9 cellular contexts compared by ENCODE assay signal in the genomic region with DNA sequence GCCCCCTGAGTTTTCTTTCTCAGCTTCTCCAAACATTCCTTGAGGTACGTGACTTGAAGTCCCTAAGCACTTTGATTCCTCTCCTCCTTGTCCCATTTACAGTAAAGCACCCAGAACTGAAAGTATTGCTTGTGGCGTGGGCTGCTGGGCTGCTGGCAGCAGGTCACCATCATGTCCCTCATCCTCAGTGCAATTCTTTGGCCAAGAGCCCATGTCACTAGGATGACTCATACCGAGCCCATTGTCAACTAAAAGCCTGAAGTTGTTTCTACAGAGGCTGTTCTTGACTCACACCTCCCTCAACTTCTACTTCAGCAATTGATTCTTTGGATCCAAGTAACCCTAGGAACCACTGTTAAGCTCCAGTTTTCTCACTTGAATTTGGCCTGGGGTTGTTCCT. TPM values are rescaled to one million over a fixed set of nuclear protein-coding genes. Genes with fewer than 3 reads are reported as not detected.
DNase-seq lines count a peak whose midpoint lies in the region; ATAC-seq, FAIRE-seq and TF ChIP-seq lines count a peak whose summit lies in the region.
"Had no signal": no experiment of that assay in that cellular context is flagged by ENCODE, and none has a peak within 500 bp of the region (broad histone marks: within the 10 kb centered on the region; RNA-seq: fewer than 3 reads in every experiment).

No MANE protein-coding gene starts in this region.

- H3K9me3 ChIP-seq in NT2/D1 (ENCODE audit: insufficient read depth, low read length) (no peaks in the 10 kb centered on the region), heart left ventricle (no peaks in the 10 kb centered on the region)

- no peak for TF ChIP-seq CTCF in heart left ventricle (IDR thresholded peaks at IDR 0.05)

- peaks cover 9% of the 10 kb centered on the region for H3K4me1 ChIP-seq in NT2/D1 (ENCODE audit: insufficient read depth, insufficient read length)
- H3K4me1 ChIP-seq in heart left ventricle: peaks cover 0 to 43% (median 3%) of the 10 kb centered on the region in 12 donors

- FAIRE-seq in GM18507 (lab: Jason Lieb, UNC): peak; percentile 73

- no peaks in the 10 kb centered on the region for H3K36me3 ChIP-seq in NT2/D1 (ENCODE audit: insufficient read depth, insufficient read length, low read length)
- no peaks in the 10 kb centered on the region for H3K36me3 ChIP-seq in heart left ventricle

- no peak for TF ChIP-seq POLR2A in heart left ventricle (IDR thresholded peaks at IDR 0.05)

- no peak overlapping the region for H3K4me3 ChIP-seq in NT2/D1 (ENCODE audit: insufficient read length, low read depth)
- H3K4me3 ChIP-seq in heart left ventricle: no peak overlapping the region
- H3K4me3 ChIP-seq: dorsolateral prefrontal cortex had no signal

- intact Hi-C loops in heart left ventricle (cut with DNase I): loop anchor here in 1 of 10 donors (10.0 kb wide), 1 partner anchor 55 kb away; the partner anchor contains the start of gene KPNA2

- WGBS in heart left ventricle, 4 donors: 13 to 32% (median 25%) methylated on average over 3 of the region's 3 CpGs

- no peaks in the 10 kb centered on the region for H3K27me3 ChIP-seq in NT2/D1 (ENCODE audit: insufficient read depth, insufficient read length)
- no peaks in the 10 kb centered on the region for H3K27me3 ChIP-seq in heart left ventricle
- H3K27me3 ChIP-seq: dorsolateral prefrontal cortex had no signal

- no peak overlapping the region for H3K9ac ChIP-seq in NT2/D1 (ENCODE audit: insufficient read length, low read depth)

- H3K27ac ChIP-seq in heart left ventricle: peak overlapping the region in 2 of 12 donors; percentile 31 to 42
- H3K27ac ChIP-seq: dorsolateral prefrontal cortex had no signal

- DNase-seq in A172 (ENCODE audit: low spot score): peak; percentile 64
- no peak for DNase-seq in GM18507 (ENCODE audit: extremely low spot score, insufficient read length, low read depth)
- peak; percentile 25 for DNase-seq in NT2/D1 (ENCODE audit: low read depth, low spot score)
- DNase-seq in heart left ventricle: peak in 4 of 5 donors; percentile 49 to 68 (median 60)
- no peak for DNase-seq in NCI-H146 treated with DMSO at 0.1 percent for 48 hours (lab: John Stamatoyannopoulos, UW; ENCODE audit: unreplicated experiment)

- peak; percentile 76 to 92 (median 84) for ATAC-seq in heart left ventricle
- no peak for ATAC-seq in GM18519 (IDR thresholded peaks at IDR 0.05; ENCODE audit: low FRiP score, unreplicated experiment)
- no peak for ATAC-seq in GM18502 (IDR thresholded peaks at IDR 0.05; ENCODE audit: poor library complexity, unreplicated experiment)
- ATAC-seq in HG03135 (IDR thresholded peaks at IDR 0.05; ENCODE audit: unreplicated experiment): no peak

RNA-seq across cellular contexts. Expression of gene KPNA2, which starts 54.3 kb away (rescaled TPM):
- total RNA-seq in A172 (2014; rRNA removed; shearing (Covaris generic)): 358 and 473 TPM in 2 replicates
- total RNA-seq in heart left ventricle: 10 to 100 TPM; 12.6 to 50.7 (median 20.4) TPM
- 10 to 100 TPM; 10.6 to 37.9 TPM for polyA plus RNA-seq in heart left ventricle

Comparison
In these comparisons a context has a peak if more than half of its experiments do, and no peak if none do; other contexts are left out.
1. DNase-seq: peak in A172 (single experiment), NT2/D1 (single experiment) and heart left ventricle (4 of 5); none in GM18507 (single experiment) and NCI-H146 treated with DMSO at 0.1 percent for 48 hours (single experiment).
2. ATAC-seq: peak in heart left ventricle (4 of 4); none in GM18519 (single experiment), GM18502 (single experiment) and HG03135 (single experiment).